ENCODE assay signal across 8 cellular contexts in genomic region chr1:120176092-120176855, GRCh38. TPM values are rescaled to one million over a fixed set of nuclear protein-coding genes. Genes with fewer than 3 reads are reported as not detected.
DNase-seq lines count a peak whose midpoint lies in the region; ATAC-seq and TF ChIP-seq lines count a peak whose summit lies in the region.

SEC22B (minus strand) TSS chr1:120176520; CDS start chr1:120176381, 139 bp downstream.

- WGBS in esophagus squamous epithelium, 2 donors, result 4 to 5% methylated on average over 18 to 25 of the region's 39 CpGs

- no peaks in the 10 kb centered on the region; the same call in 1 of the 2 replicates for H3K36me3 ChIP-seq in KOPT-K1 (ENCODE audit: insufficient read depth, low read length)
- no peaks in the 10 kb centered on the region for H3K36me3 ChIP-seq in Peyer's patch
- H3K36me3 ChIP-seq in esophagus squamous epithelium, result no peaks in the 10 kb centered on the region

- H3K27ac ChIP-seq in KOPT-K1 (ENCODE audit: low read depth, low read length, poor library complexity, severe bottlenecking), result peak within 1 kb of the TSS; percentile 80
- H3K27ac ChIP-seq in Peyer's patch, result peak within 1 kb of the TSS; percentile 84 to 96 (median 92)
- peak within 1 kb of the TSS; percentile 88 to 98 (median 90) for H3K27ac ChIP-seq in esophagus squamous epithelium

- H3K4me1 ChIP-seq in Peyer's patch (peaks cover 0 to 5% (median 0%) of the 10 kb centered on the region in 4 donors), esophagus squamous epithelium (peaks cover 0 to 33% (median 11%) of the 10 kb centered on the region in 3 donors)

- H3K27me3 ChIP-seq in Peyer's patch (no peaks in the 10 kb centered on the region), esophagus squamous epithelium (no peaks in the 10 kb centered on the region)

- H3K4me3 ChIP-seq in Peyer's patch (peak within 1 kb of the TSS; percentile 61 to 90 (median 82)), esophagus squamous epithelium (peak within 1 kb of the TSS; percentile 67 to 97 (median 82))

- peak; percentile 96 for ATAC-seq in GM21825 (IDR thresholded peaks at IDR 0.05; ENCODE audit: unreplicated experiment)

- intact Hi-C loops in esophagus squamous epithelium (cut with DNase I), result no loop called here

- TF ChIP-seq POLR2A in Peyer's patch (IDR thresholded peaks at IDR 0.05) (peak; percentile 90 to 96), esophagus squamous epithelium (IDR thresholded peaks at IDR 0.05) (peak in 3 of 4 donors; percentile 44 to 93 (median 77))

- DNase-seq in DMS79 treated with DMSO at 0.1 percent for 48 hours (lab: John Stamatoyannopoulos, UW) (peak; percentile 94), Peyer's patch (peak; percentile 86 to 96 (median 87)), esophagus squamous epithelium (lab: John Stamatoyannopoulos, UW) (peak; percentile 51), myocyte (ENCODE audit: low read depth) (peak; percentile 97)
- DNase-seq in activated T-cell treated with anti-CD3 and anti-CD28 coated beads, Interleukin-2, amount 50 U/mL, for 48 hours, result peak; percentile 91 to 93
- peak; percentile 73 to 79 for DNase-seq in stimulated activated CD8-positive, alpha-beta memory T cell treated with anti-CD3 and anti-CD28 coated beads, Interleukin-7, amount 100 ng/mL, for 4 hours (ENCODE audit: low read depth in 2 of 2)

- no peaks in the 10 kb centered on the region for H3K9me3 ChIP-seq in KOPT-K1 (ENCODE audit: insufficient read depth, low read length, poor library complexity, severe bottlenecking)
- no peaks in the 10 kb centered on the region for H3K9me3 ChIP-seq in Peyer's patch
- no peaks in the 10 kb centered on the region for H3K9me3 ChIP-seq in esophagus squamous epithelium

- TF ChIP-seq CTCF in Peyer's patch (IDR thresholded peaks at IDR 0.05) (no peak), esophagus squamous epithelium (IDR thresholded peaks at IDR 0.05) (peak in 2 of 6 experiments; percentile 13 to 22)

RNA-seq across cellular contexts. Expression of gene SEC22B, which starts in this region (rescaled TPM):
- total RNA-seq in Peyer's patch (10 to 100 TPM; 19.8 to 34.3 (median 28.5) TPM), esophagus squamous epithelium (10 to 100 TPM in 3 of 4 donors, 1 to 10 TPM in 1; 9.4 to 20.0 (median 15.1) TPM), myocyte (32.9 and 37.7 TPM in 2 replicates)
- polyA plus RNA-seq in myocyte (2012), result 41.5 TPM

Comparison
In these comparisons a context has a peak if more than half of its experiments do, and no peak if none do; other contexts are left out.
1. Peak in every context shown above with its lines: DNase-seq, ATAC-seq, H3K4me3 ChIP-seq and H3K27ac ChIP-seq.